ENCODE assay signal across 29 cellular contexts in genomic region chr1:43203859-43204258, GRCh38. TPM values are rescaled to one million over a fixed set of nuclear protein-coding genes. Genes with fewer than 3 reads are reported as not detected.
"Had no signal": no experiment of that assay in that cellular context is flagged by ENCODE, and none has a peak within 500 bp of the region (broad histone marks: within the 10 kb centered on the region; RNA-seq: fewer than 3 reads in every experiment).

No MANE protein-coding gene starts in this region.

- ATAC-seq: activated naive CD4-positive, alpha-beta T cell treated with anti-CD3 and anti-CD28 coated beads, Interleukin-2, amount 50 U/mL, for 72 hours; esophagus mucosa; T-helper 17 cell had no signal

- DNase-seq: activated CD4-positive, alpha-beta memory T cell treated with anti-CD3 and anti-CD28 coated beads, Interleukin-2, amount 10 ng/mL, durations not matched to agents 7 days and 5 days; activated CD4-positive, alpha-beta T cell treated with anti-CD3 and anti-CD28 coated beads for 1 hour; activated CD4-positive, alpha-beta T cell treated with anti-CD3 and anti-CD28 coated beads for 4 hours; activated CD4-positive, alpha-beta T cell treated with anti-CD3 and anti-CD28 coated beads, Interleukin-2, amount 10 ng/mL, durations not matched to agents 7 days and 5 days; activated CD4-positive, alpha-beta T cell treated with anti-CD3 and anti-CD28 coated beads, Interleukin-2, amount 50 U/mL, for 4 hours; activated CD8-positive, alpha-beta memory T cell treated with anti-CD3 and anti-CD28 coated beads, Interleukin-2, amount 50 U/mL, for 48 hours; activated gamma-delta T cell; activated naive CD4-positive, alpha-beta T cell; activated naive CD4-positive, alpha-beta T cell treated with anti-CD3 and anti-CD28 coated beads, Interleukin-2, amount 10 ng/mL, durations not matched to agents 7 days and 5 days; activated naive CD8-positive, alpha-beta T cell treated with anti-CD3 and anti-CD28 coated beads, Interleukin-2, amount 10 ng/mL, durations not matched to agents 7 days and 5 days; activated T-cell treated with anti-CD3 and anti-CD28 coated beads for 4 hours; activated T-cell treated with anti-CD3 and anti-CD28 coated beads, Interleukin-2, amount 50 U/mL, for 24 hours; activated T-cell treated with anti-CD3 and anti-CD28 coated beads, Interleukin-2, amount 50 U/mL, for 72 hours; central memory CD4-positive, alpha-beta T cell; cerebellar nuclear complex; colonic mucosa; effector CD8-positive, alpha-beta T cell; head of caudate nucleus; T-helper 17 cell; T1000 had no signal

- H3K4me1 Mint-ChIP-seq: activated CD4-positive, alpha-beta memory T cell treated with anti-CD3 and anti-CD28 coated beads, Interleukin-2, amount 10 ng/mL, durations not matched to agents 7 days and 5 days; activated naive CD8-positive, alpha-beta T cell treated with anti-CD3 and anti-CD28 coated beads, Interleukin-2, amount 10 ng/mL, durations not matched to agents 7 days and 5 days had no signal

- FAIRE-seq: endometrium, frontal cortex had no signal

- H3K27ac ChIP-seq: ascending aorta, breast epithelium, cardiac muscle cell, colonic mucosa had no signal

- H3K9me3 ChIP-seq: breast epithelium, colonic mucosa had no signal

- H3K4me3 ChIP-seq: ascending aorta, breast epithelium, cardiac muscle cell, colonic mucosa had no signal

- H3K27me3 ChIP-seq: ascending aorta, breast epithelium, cardiac muscle cell, colonic mucosa had no signal

- H3K36me3 ChIP-seq: ascending aorta, breast epithelium, cardiac muscle cell, colonic mucosa had no signal

- H3K9me3 Mint-ChIP-seq: activated CD4-positive, alpha-beta memory T cell treated with anti-CD3 and anti-CD28 coated beads, Interleukin-2, amount 10 ng/mL, durations not matched to agents 7 days and 5 days; activated CD4-positive, alpha-beta T cell treated with anti-CD3 and anti-CD28 coated beads, Interleukin-2, amount 10 ng/mL, durations not matched to agents 7 days and 5 days; activated naive CD8-positive, alpha-beta T cell treated with anti-CD3 and anti-CD28 coated beads, Interleukin-2, amount 10 ng/mL, durations not matched to agents 7 days and 5 days had no signal

- H3K4me3 Mint-ChIP-seq: activated CD4-positive, alpha-beta memory T cell treated with anti-CD3 and anti-CD28 coated beads, Interleukin-2, amount 10 ng/mL, durations not matched to agents 7 days and 5 days; activated CD4-positive, alpha-beta T cell treated with anti-CD3 and anti-CD28 coated beads, Interleukin-2, amount 10 ng/mL, durations not matched to agents 7 days and 5 days; activated naive CD4-positive, alpha-beta T cell treated with anti-CD3 and anti-CD28 coated beads, Interleukin-2, amount 10 ng/mL, durations not matched to agents 7 days and 5 days; activated naive CD8-positive, alpha-beta T cell treated with anti-CD3 and anti-CD28 coated beads, Interleukin-2, amount 10 ng/mL, durations not matched to agents 7 days and 5 days; activated T-cell treated with anti-CD3 and anti-CD28 coated beads, Interleukin-2, amount 50 U/mL, for 24 hours; brain; T-helper 17 cell; T-helper 2 cell treated with Interferon-gamma antibody and Interleukin-4, amounts not matched to agents 5 μg/mL and 100 μg/mL, for 36 hours had no signal

- H3K4me1 ChIP-seq: breast epithelium, colonic mucosa had no signal

- H3K36me3 Mint-ChIP-seq: activated naive CD4-positive, alpha-beta T cell treated with anti-CD3 and anti-CD28 coated beads, Interleukin-2, amount 10 ng/mL, durations not matched to agents 7 days and 5 days; activated naive CD8-positive, alpha-beta T cell treated with anti-CD3 and anti-CD28 coated beads, Interleukin-2, amount 10 ng/mL, durations not matched to agents 7 days and 5 days had no signal

- H3K27ac Mint-ChIP-seq: activated CD4-positive, alpha-beta memory T cell treated with anti-CD3 and anti-CD28 coated beads, Interleukin-2, amount 10 ng/mL, durations not matched to agents 7 days and 5 days; activated CD4-positive, alpha-beta T cell treated with anti-CD3 and anti-CD28 coated beads, Interleukin-2, amount 10 ng/mL, durations not matched to agents 7 days and 5 days; activated naive CD4-positive, alpha-beta T cell treated with anti-CD3 and anti-CD28 coated beads, Interleukin-2, amount 10 ng/mL, durations not matched to agents 7 days and 5 days; activated naive CD4-positive, alpha-beta T cell treated with anti-CD3 and anti-CD28 coated beads, Interleukin-2, amount 50 U/mL, for 72 hours; activated naive CD8-positive, alpha-beta T cell treated with anti-CD3 and anti-CD28 coated beads, Interleukin-2, amount 10 ng/mL, durations not matched to agents 7 days and 5 days; activated T-cell treated with anti-CD3 and anti-CD28 coated beads, Interleukin-2, amount 50 U/mL, for 24 hours; activated T-cell treated with anti-CD3 and anti-CD28 coated beads, Interleukin-2, amount 50 U/mL, for 72 hours; brain; T-helper 17 cell; T-helper 2 cell treated with Interferon-gamma antibody and Interleukin-4, amounts not matched to agents 5 μg/mL and 100 μg/mL, for 36 hours had no signal

RNA-seq across cellular contexts. Expression of gene CFAP57, which starts 31.7 kb away (rescaled TPM):
- total RNA-seq: activated CD4-positive, alpha-beta T cell treated with anti-CD3 and anti-CD28 coated beads, Interleukin-2, amount 10 ng/mL, durations not matched to agents 7 days and 5 days; activated naive CD8-positive, alpha-beta T cell treated with anti-CD3 and anti-CD28 coated beads, Interleukin-2, amount 10 ng/mL, durations not matched to agents 7 days and 5 days; ascending aorta; cardiac muscle cell; T-helper 17 cell had no signal
